18 cellular contexts compared by ENCODE assay signal in genomic region chr9:99158629-99159028, GRCh38. TPM values are rescaled to one million over a fixed set of nuclear protein-coding genes. Genes with fewer than 3 reads are reported as not detected.
DNase-seq lines count a peak whose midpoint lies in the region; ATAC-seq, FAIRE-seq and TF ChIP-seq lines count a peak whose summit lies in the region.
"Had no signal": no experiment of that assay in that cellular context is flagged by ENCODE, and none has a peak within 500 bp of the region (broad histone marks: within the 10 kb centered on the region; RNA-seq: fewer than 3 reads in every experiment).

No MANE protein-coding gene starts in this region.

- H3K4me1 Mint-ChIP-seq in GM23338 = peaks cover 15% of the 10 kb centered on the region
- H3K4me1 Mint-ChIP-seq in natural killer cell treated with Interleukin-12 subunit alpha and Interleukin-12 subunit beta and Interleukin-15 and Interleukin-18, amount 100 ng/mL, for 72 hours (ENCODE audit: low read depth in 2 of 2) = peaks cover 20 to 22% of the 10 kb centered on the region in 2 donors

- FAIRE-seq in small intestine (lab: Jason Lieb, UNC) = no peak
- FAIRE-seq: GM18507, RCC 7860 had no signal

- peaks cover 3% of the 10 kb centered on the region for H3K27me3 Mint-ChIP-seq in GM23338 (ENCODE audit: insufficient read depth, low read depth, poor library complexity)
- H3K27me3 Mint-ChIP-seq in natural killer cell treated with Interleukin-12 subunit alpha and Interleukin-12 subunit beta and Interleukin-15 and Interleukin-18, amount 100 ng/mL, for 72 hours = no peaks in the 10 kb centered on the region

- H3K36me3 Mint-ChIP-seq in GM23338 (ENCODE audit: low read depth) = peaks cover 3% of the 10 kb centered on the region; the same call in 2 of the 3 replicates
- H3K36me3 Mint-ChIP-seq in natural killer cell treated with Interleukin-12 subunit alpha and Interleukin-12 subunit beta and Interleukin-15 and Interleukin-18, amount 100 ng/mL, for 72 hours = peaks cover 2% of the 10 kb centered on the region

- no peak overlapping the region for H3K27ac Mint-ChIP-seq in GM23338
- H3K27ac Mint-ChIP-seq in natural killer cell treated with Interleukin-12 subunit alpha and Interleukin-12 subunit beta and Interleukin-15 and Interleukin-18, amount 100 ng/mL, for 72 hours = no peak overlapping the region

- no peaks in the 10 kb centered on the region for H3F3A ChIP-seq in GM23338 (replicated peaks; ENCODE audit: low read depth)

- no peak overlapping the region for H3K4me3 Mint-ChIP-seq in GM23338
- no peak overlapping the region for H3K4me3 Mint-ChIP-seq in natural killer cell treated with Interleukin-12 subunit alpha and Interleukin-12 subunit beta and Interleukin-15 and Interleukin-18, amount 100 ng/mL, for 72 hours

- WGBS in small intestine, 3 donors = 28 to 65% (median 36%) methylated on average over 4 of the region's 4 CpGs

- H3K4me1 ChIP-seq in GM23338 (ENCODE audit: insufficient read depth) (peaks cover 12% of the 10 kb centered on the region), small intestine (ENCODE audit: control insufficient read depth in 2 of 2, insufficient read depth in 1 of 2, low read depth in 1 of 2, low read length in 1 of 2) (no peaks in the 10 kb centered on the region)
- H3K4me1 ChIP-seq: BLaER1 had no signal

- H2AFZ ChIP-seq in GM23338 = peak overlapping the region; percentile 4; the same call in 1 of the 2 replicates

- no peak overlapping the region for H3K4me3 ChIP-seq in GM23338
- H3K4me3 ChIP-seq in small intestine (ENCODE audit: low read depth in 1 of 2, low read length in 2 of 2) = no peak overlapping the region
- H3K4me3 ChIP-seq: BLaER1 had no signal

- H3K4me2 ChIP-seq in GM23338 = no peak overlapping the region
- H3K4me2 ChIP-seq: BLaER1 had no signal

- H3K27ac ChIP-seq in GM23338 (ENCODE audit: low read depth) (no peak overlapping the region), small intestine (ENCODE audit: low read depth in 1 of 2, low read length in 1 of 2) (no peak overlapping the region)
- H3K27ac ChIP-seq: BLaER1, HL-60 had no signal

- TF ChIP-seq CTCF in GM23338 (conservative IDR thresholded peaks at IDR 0.05; ENCODE audit: low read depth in 2 of 2) = no peak

- H3K9me3 Mint-ChIP-seq in GM23338 = no peaks in the 10 kb centered on the region
- H3K9me3 Mint-ChIP-seq in natural killer cell treated with Interleukin-12 subunit alpha and Interleukin-12 subunit beta and Interleukin-15 and Interleukin-18, amount 100 ng/mL, for 72 hours = no peaks in the 10 kb centered on the region

- ATAC-seq in GM23338 = no peak
- no peak for ATAC-seq in natural killer cell treated with Interleukin-12 subunit alpha and Interleukin-12 subunit beta and Interleukin-15 and Interleukin-18, amount 100 ng/mL, for 72 hours
- ATAC-seq: HCT116 had no signal

- H3K79me2 ChIP-seq in GM23338 (replicated peaks; ENCODE audit: insufficient read depth) = no peaks in the 10 kb centered on the region

- no peaks in the 10 kb centered on the region for H3K36me3 ChIP-seq in GM23338 (ENCODE audit: insufficient read depth)
- H3K36me3 ChIP-seq in small intestine (ENCODE audit: control insufficient read depth in 2 of 2, insufficient read depth in 2 of 2, low read length in 2 of 2) = no peaks in the 10 kb centered on the region
- H3K36me3 ChIP-seq: BLaER1 had no signal

- no peak for DNase-seq in GM23338 (ENCODE audit: low spot score)
- DNase-seq in RKO (ENCODE audit: low spot score) = peak; percentile 30
- peak; percentile 20 for DNase-seq in fibroblast of peridontal ligament (ENCODE audit: extremely low read depth)
- peak; percentile 47 for DNase-seq in small intestine
- DNase-seq in ureter (ENCODE audit: low spot score) = no peak
- DNase-seq in natural killer cell treated with Interleukin-12 subunit alpha and Interleukin-12 subunit beta and Interleukin-15 and Interleukin-18, amount 100 ng/mL, for 72 hours (ENCODE audit: low spot score) = no peak
- no peak for DNase-seq in EL
- DNase-seq: KBM-7, NCI-H1105 treated with DMSO at 0.1 percent for 48 hours, NCI-H187 treated with DMSO at 0.1 percent for 48 hours, NCI-H446 treated with DMSO at 0.1 percent for 48 hours, NCI-H82, SIG-M5 had no signal

- no peaks in the 10 kb centered on the region for H3K9me2 ChIP-seq in GM23338 (ENCODE audit: insufficient read depth)

- no peaks in the 10 kb centered on the region for H4K20me1 ChIP-seq in GM23338 (replicated peaks; ENCODE audit: insufficient read depth)
- H4K20me1 ChIP-seq: BLaER1 had no signal

- H3K9me3 ChIP-seq in small intestine (ENCODE audit: control insufficient read depth, low read depth) = no peaks in the 10 kb centered on the region
- H3K9me3 ChIP-seq: BLaER1 had no signal

- H3K27me3 ChIP-seq in GM23338 (ENCODE audit: insufficient read depth) (no peaks in the 10 kb centered on the region), small intestine (ENCODE audit: control insufficient read depth in 2 of 2, insufficient read depth in 2 of 2, low read length in 2 of 2) (no peaks in the 10 kb centered on the region)
- H3K27me3 ChIP-seq: BLaER1 had no signal

TF ChIP-seq in GM23338, 12 proteins besides CTCF, POLR2A, EP300 and RAD21:
- no peak for TF ChIP-seq JUNB (IDR thresholded peaks at IDR 0.05; ENCODE audit: unreplicated experiment)
- no peak for TF ChIP-seq NANOG (IDR thresholded peaks at IDR 0.05; ENCODE audit: borderline replicate concordance)
- TF ChIP-seq CREB1 (CRISPR knock-in tag; IDR thresholded peaks at IDR 0.05; ENCODE audit: low read depth) = no peak
- no peak for TF ChIP-seq EZH2 (IDR thresholded peaks at IDR 0.05; ENCODE audit: low read depth, unreplicated experiment)
- TF ChIP-seq ZNF331 (CRISPR knock-in tag; IDR thresholded peaks at IDR 0.05; ENCODE audit: low read depth) = no peak
- TF ChIP-seq REST (IDR thresholded peaks at IDR 0.05; ENCODE audit: unreplicated experiment) = no peak
- no peak for TF ChIP-seq ETS1 (IDR thresholded peaks at IDR 0.05)
- TF ChIP-seq STAT1 (IDR thresholded peaks at IDR 0.05; ENCODE audit: unreplicated experiment) = no peak
- no peak for TF ChIP-seq ZNF114 (CRISPR knock-in tag; IDR thresholded peaks at IDR 0.05)
- TF ChIP-seq POLR2AphosphoS5 (IDR thresholded peaks at IDR 0.05; ENCODE audit: low read depth) = no peak
- no peak for TF ChIP-seq EZH2phosphoT487 (IDR thresholded peaks at IDR 0.05; ENCODE audit: unreplicated experiment)

RNA-seq across cellular contexts. Expression of gene TGFBR1, which starts 53.7 kb away (rescaled TPM):
- 39.5 and 40.2 TPM in 2 replicates for total RNA-seq in GM23338 (2014; rRNA removed; shearing (Covaris generic))
- polyA plus RNA-seq in GM23338 (2016; fragmentation: Nextera tagmentation; extraction: Ambion mirVana) (8.3 and 9.3 TPM in 2 replicates), small intestine (1 to 10 TPM; 3.8 to 9.8 (median 3.8) TPM)
- total RNA-seq in ureter = 44.7 TPM
- 100 to 1,000 TPM in 1 of 2 donors, 10 to 100 TPM in 1; 62.7 to 105 TPM for total RNA-seq in natural killer cell treated with Interleukin-12 subunit alpha and Interleukin-12 subunit beta and Interleukin-15 and Interleukin-18, amount 100 ng/mL, for 72 hours

Comparison
In these comparisons a context has a peak if more than half of its experiments do, and no peak if none do; other contexts are left out.
1. DNase-seq: peak in RKO (single experiment), fibroblast of peridontal ligament (single experiment) and small intestine (single experiment); none in GM23338 (single experiment), ureter (single experiment), natural killer cell treated with Interleukin-12 subunit alpha and Interleukin-12 subunit beta and Interleukin-15 and Interleukin-18, amount 100 ng/mL, for 72 hours (single experiment) and EL (single experiment).